In genomic region chr12:123142518-123142840, GRCh38 we compare ENCODE assay signal across 11 cellular contexts. TPM values are rescaled to one million over a fixed set of nuclear protein-coding genes. Genes with fewer than 3 reads are reported as not detected.
DNase-seq lines count a peak whose midpoint lies in the region; ATAC-seq, FAIRE-seq and TF ChIP-seq lines count a peak whose summit lies in the region.
"Had no signal": no experiment of that assay in that cellular context is flagged by ENCODE, and none has a peak within 500 bp of the region (broad histone marks: within the 10 kb centered on the region; RNA-seq: fewer than 3 reads in every experiment).

No MANE protein-coding gene starts in this region.

- H3K4me3 ChIP-seq in Peyer's patch (no peak overlapping the region), small intestine (ENCODE audit: low read depth in 1 of 2, low read length in 2 of 2) (no peak overlapping the region)

- peaks cover 57% of the 10 kb centered on the region for H3K4me1 Mint-ChIP-seq in CD4-positive, alpha-beta T cell (ENCODE audit: low read depth)

- H3K36me3 ChIP-seq in Peyer's patch (no peaks in the 10 kb centered on the region), small intestine (ENCODE audit: control insufficient read depth in 2 of 2, insufficient read depth in 2 of 2, low read length in 2 of 2) (no peaks in the 10 kb centered on the region)
- H3K36me3 ChIP-seq: neutrophil had no signal

- H3K9me3 ChIP-seq in CD4-positive, alpha-beta T cell (ENCODE audit: control insufficient read depth, low read length), result no peaks in the 10 kb centered on the region
- H3K9me3 ChIP-seq in Peyer's patch (no peaks in the 10 kb centered on the region), small intestine (ENCODE audit: control insufficient read depth, low read depth) (no peaks in the 10 kb centered on the region)
- H3K9me3 ChIP-seq: neutrophil had no signal

- FAIRE-seq in small intestine (lab: Jason Lieb, UNC), result no peak

- no peaks in the 10 kb centered on the region for H3K9me3 Mint-ChIP-seq in CD4-positive, alpha-beta T cell
- H3K9me3 Mint-ChIP-seq: activated naive CD4-positive, alpha-beta T cell treated with anti-CD3 and anti-CD28 coated beads for 36 hours; CD8-positive, alpha-beta T cell had no signal

- H3K4me1 ChIP-seq in Peyer's patch, result peaks cover 0 to 56% (median 15%) of the 10 kb centered on the region in 4 donors
- peaks cover 15 to 26% of the 10 kb centered on the region in 2 donors for H3K4me1 ChIP-seq in small intestine (ENCODE audit: control insufficient read depth in 2 of 2, insufficient read depth in 1 of 2, low read depth in 1 of 2, low read length in 1 of 2)

- intact Hi-C loops in CD4-positive, alpha-beta T cell (cut with DNase I, micrococcal nuclease), result no loop called here

- no peak for TF ChIP-seq CTCF in CD4-positive, alpha-beta T cell (IDR thresholded peaks at IDR 0.05)
- no peak for TF ChIP-seq CTCF in Peyer's patch (IDR thresholded peaks at IDR 0.05)

- CTCF ChIA-PET in CD4-positive, alpha-beta T cell (lab: Charles Lee), result no interaction called here

- no peaks in the 10 kb centered on the region for H3K27me3 Mint-ChIP-seq in CD4-positive, alpha-beta T cell

- H3K27me3 ChIP-seq in CD4-positive, alpha-beta T cell (ENCODE audit: control insufficient read depth, insufficient read depth, low read length), result no peaks in the 10 kb centered on the region
- H3K27me3 ChIP-seq in Peyer's patch (no peaks in the 10 kb centered on the region), layer of hippocampus (ENCODE audit: control insufficient read depth, insufficient read depth, low read length) (no peaks in the 10 kb centered on the region), small intestine (ENCODE audit: control insufficient read depth in 2 of 2, insufficient read depth in 2 of 2, low read length in 2 of 2) (no peaks in the 10 kb centered on the region)

- no peak for TF ChIP-seq POLR2A in Peyer's patch (IDR thresholded peaks at IDR 0.05)

- no peaks in the 10 kb centered on the region for H3K36me3 Mint-ChIP-seq in CD4-positive, alpha-beta T cell (ENCODE audit: low read depth)

- no peak for DNase-seq in CD4-positive, alpha-beta T cell
- DNase-seq in Peyer's patch (no peak), small intestine (no peak), SHP77 (lab: John Stamatoyannopoulos, UW) (no peak), DMS114 treated with DMSO at 0.1 percent for 48 hours (lab: John Stamatoyannopoulos, UW; ENCODE audit: unreplicated experiment) (no peak), islet precursor cell (no peak)
- DNase-seq: activated naive CD4-positive, alpha-beta T cell treated with anti-CD3 and anti-CD28 coated beads for 36 hours; CD8-positive, alpha-beta T cell had no signal

- POLR2A ChIA-PET in CD4-positive, alpha-beta T cell (lab: Charles Lee), result interaction anchor here (1.5 to 1.7 kb wide), 2 partner anchors 22 to 67 kb away, joined by 3 to 10 read pairs; no protein-coding TSS in a partner anchor

- no peak overlapping the region for H3K4me3 Mint-ChIP-seq in CD4-positive, alpha-beta T cell
- H3K4me3 Mint-ChIP-seq: activated naive CD4-positive, alpha-beta T cell treated with anti-CD3 and anti-CD28 coated beads for 36 hours; CD8-positive, alpha-beta T cell had no signal

- H3K27ac Mint-ChIP-seq in CD4-positive, alpha-beta T cell, result peak overlapping the region; percentile 54
- H3K27ac Mint-ChIP-seq: activated naive CD4-positive, alpha-beta T cell treated with anti-CD3 and anti-CD28 coated beads for 36 hours had no signal

- WGBS in small intestine, 3 donors, result 64 to 79% (median 75%) methylated on average over 5 of the region's 5 CpGs

- no peak overlapping the region for H3K27ac ChIP-seq in CD4-positive, alpha-beta T cell (ENCODE audit: low read depth, low read length)
- peak overlapping the region; percentile 55 to 91 (median 77) for H3K27ac ChIP-seq in Peyer's patch
- H3K27ac ChIP-seq in layer of hippocampus (ENCODE audit: low read depth, low read length), result peak overlapping the region; percentile 78
- H3K27ac ChIP-seq in small intestine (ENCODE audit: low read depth in 1 of 2, low read length in 1 of 2), result peak overlapping the region; percentile 93 to 96
- H3K27ac ChIP-seq: neutrophil had no signal

- no peak for ATAC-seq in CD4-positive, alpha-beta T cell (ENCODE audit: poor library complexity)
- no peak for ATAC-seq in HG03159 (IDR thresholded peaks at IDR 0.05; ENCODE audit: unreplicated experiment)
- ATAC-seq: CD8-positive, alpha-beta T cell had no signal

RNA-seq across cellular contexts. Expression of gene PITPNM2, which starts 8.4 kb away (rescaled TPM):
- total RNA-seq in CD4-positive, alpha-beta T cell, result 10 to 100 TPM; 37.3 to 38.3 TPM
- total RNA-seq in Peyer's patch, result 10 to 100 TPM; 12.3 to 37.0 (median 23.6) TPM
- polyA plus RNA-seq in small intestine, result 1 to 10 TPM; 2.2 to 8.0 (median 2.9) TPM
